In genomic region chr2:63058149-63058741, GRCh38 we compare ENCODE assay signal across 8 cellular contexts. TPM values are rescaled to one million over a fixed set of nuclear protein-coding genes. Genes with fewer than 3 reads are reported as not detected.
DNase-seq lines count a peak whose midpoint lies in the region; ATAC-seq, FAIRE-seq and TF ChIP-seq lines count a peak whose summit lies in the region.

No MANE protein-coding gene starts in this region.

- no peak for FAIRE-seq in pancreas (lab: Jason Lieb, UNC)

- H4K20me1 ChIP-seq in DOHH2 (ENCODE audit: control insufficient read depth, insufficient read depth, low read depth, low read length): no peaks in the 10 kb centered on the region

- peaks cover 17% of the 10 kb centered on the region for H3K4me1 ChIP-seq in DOHH2 (ENCODE audit: control insufficient read depth, low read length)
- peaks cover 11% of the 10 kb centered on the region for H3K4me1 ChIP-seq in NT2/D1 (ENCODE audit: insufficient read depth, insufficient read length)
- H3K4me1 ChIP-seq in esophagus (ENCODE audit: control insufficient read depth in 2 of 2, insufficient read depth in 2 of 2, low read length in 1 of 2): peaks cover 11 to 14% of the 10 kb centered on the region in 2 donors
- peaks cover 0 to 20% (median 0%) of the 10 kb centered on the region in 3 donors for H3K4me1 ChIP-seq in pancreas

- no peaks in the 10 kb centered on the region for H3K9me3 ChIP-seq in DOHH2 (ENCODE audit: control insufficient read depth, insufficient read depth, low read length)
- no peaks in the 10 kb centered on the region for H3K9me3 ChIP-seq in NT2/D1 (ENCODE audit: insufficient read depth, low read length)
- H3K9me3 ChIP-seq in esophagus (ENCODE audit: control insufficient read depth in 2 of 2, insufficient read depth in 1 of 2, low read depth in 1 of 2, low read length in 1 of 2): peaks cover 0 to 20% of the 10 kb centered on the region in 2 donors
- no peaks in the 10 kb centered on the region for H3K9me3 ChIP-seq in pancreas

- 0 out of 2 replicates have a peak overlapping the region, but pooled peaks have one; percentile 2 for H3K4me2 ChIP-seq in DOHH2 (ENCODE audit: low read length)

- intact Hi-C loops in pancreas (cut with DNase I) (no loop called here), MCF 10A (cut with micrococcal nuclease) (no loop called here)

- no peaks in the 10 kb centered on the region for H3K9me3 Mint-ChIP-seq in MCF 10A (ENCODE audit: unreplicated experiment)

- no peaks in the 10 kb centered on the region for H3K79me2 ChIP-seq in DOHH2 (ENCODE audit: control insufficient read depth, low read length)

- H3K4me3 ChIP-seq in DOHH2 (ENCODE audit: low read length) (no peak overlapping the region), NT2/D1 (ENCODE audit: insufficient read length, low read depth) (no peak overlapping the region), esophagus (ENCODE audit: low read depth in 1 of 2, low read length in 2 of 2) (peak overlapping the region; percentile 18 to 22), pancreas (peak overlapping the region in 1 of 4 donors; percentile 33)

- no TSS peak for BruUV-seq in MCF 10A (replicated peaks; lab: Mats Ljungman, UMichigan)

- H3K4me1 Mint-ChIP-seq in MCF 10A (ENCODE audit: insufficient read depth, unreplicated experiment): no peaks in the 10 kb centered on the region

- POLR2A ChIA-PET in MCF 10A (lab: Yijun Ruan, JAX): no interaction called here

- H3K36me3 ChIP-seq in DOHH2 (ENCODE audit: control insufficient read depth, low read length): no peaks in the 10 kb centered on the region
- no peaks in the 10 kb centered on the region for H3K36me3 ChIP-seq in NT2/D1 (ENCODE audit: insufficient read depth, insufficient read length, low read length)
- no peaks in the 10 kb centered on the region for H3K36me3 ChIP-seq in esophagus (ENCODE audit: control insufficient read depth in 2 of 2, insufficient read depth in 2 of 2, low read length in 1 of 2)
- H3K36me3 ChIP-seq in pancreas: no peaks in the 10 kb centered on the region

- H3K9me2 ChIP-seq in DOHH2 (replicated peaks; ENCODE audit: control insufficient read depth, low read length): no peaks in the 10 kb centered on the region

- H3K4me3 Mint-ChIP-seq in MCF 10A (ENCODE audit: unreplicated experiment): no peak overlapping the region

- peak overlapping the region; percentile 32 for H3K9ac ChIP-seq in NT2/D1 (ENCODE audit: insufficient read length, low read depth)

- CTCF ChIA-PET in MCF 10A (lab: Yijun Ruan, JAX): no interaction called here

- H3F3A ChIP-seq in DOHH2 (ENCODE audit: control insufficient read depth, insufficient read depth): no peaks in the 10 kb centered on the region

- peaks cover 42% of the 10 kb centered on the region for H3K27me3 ChIP-seq in DOHH2 (ENCODE audit: control insufficient read depth, low read length)
- peaks cover 98% of the 10 kb centered on the region for H3K27me3 ChIP-seq in NT2/D1 (ENCODE audit: insufficient read depth, insufficient read length)
- peaks cover 0 to 41% of the 10 kb centered on the region in 2 donors for H3K27me3 ChIP-seq in esophagus (ENCODE audit: control insufficient read depth in 1 of 2, insufficient read depth in 2 of 2, low read length in 2 of 2)
- H3K27me3 ChIP-seq in pancreas: peaks cover 16 to 63% (median 25%) of the 10 kb centered on the region in 4 donors

- DNase-seq in NT2/D1 (ENCODE audit: low read depth, low spot score) (no peak), pancreas (peak in 1 of 6 donors; percentile 13), MCF 10A (ENCODE audit: unreplicated experiment) (no peak), SKM-1 treated with dmso at 0.1 percent for 144 hours (lab: John Stamatoyannopoulos, UW; ENCODE audit: unreplicated experiment) (no peak), GOT3 (lab: John Stamatoyannopoulos, UW) (no peak), NCI-H2227 (lab: John Stamatoyannopoulos, UW; ENCODE audit: unreplicated experiment) (no peak)

- no peak overlapping the region for H3K27ac Mint-ChIP-seq in MCF 10A (ENCODE audit: low read depth, unreplicated experiment)

- TF ChIP-seq CTCF in DOHH2 (IDR thresholded peaks at IDR 0.05; ENCODE audit: low read depth, low read length, poor library complexity, severe bottlenecking): no peak
- no peak for TF ChIP-seq CTCF in pancreas (IDR thresholded peaks at IDR 0.05)
- no peak for TF ChIP-seq CTCF in MCF 10A (IDR thresholded peaks at IDR 0.05; ENCODE audit: unreplicated experiment)

- H3K27ac ChIP-seq in DOHH2 (ENCODE audit: low read depth, low read length) (no peak overlapping the region), esophagus (ENCODE audit: low read depth in 2 of 2, low read length in 1 of 2) (no peak overlapping the region), pancreas (no peak overlapping the region)

- peak in 3 of 4 donors; percentile 19 to 38 (median 25) for ATAC-seq in pancreas

- 11 to 15% methylated on average over 18 of the region's 18 CpGs for WGBS in esophagus, 2 donors
- 18 to 21% methylated on average over 18 of the region's 18 CpGs for WGBS in pancreas, 2 donors

- H3K36me3 Mint-ChIP-seq in MCF 10A (ENCODE audit: insufficient read depth, unreplicated experiment): peaks cover 9% of the 10 kb centered on the region

- H3K27me3 Mint-ChIP-seq in MCF 10A (ENCODE audit: insufficient read depth, unreplicated experiment): no peaks in the 10 kb centered on the region

RNA-seq across cellular contexts. Expression of gene OTX1, which starts 7.6 kb away (rescaled TPM):
- 1 to 10 TPM in 1 of 2 donors, under 1 TPM in 1; 0.61 to 1.4 TPM for polyA plus RNA-seq in esophagus
- under 1 TPM; 0.16 to 0.90 (median 0.28) TPM for total RNA-seq in pancreas
- polyA plus RNA-seq in pancreas: under 1 TPM; 0.02 to 0.15 TPM
- total RNA-seq in MCF 10A (2022): 1.4 and 2.2 TPM in 2 replicates

Comparison
In these comparisons a context has a peak if more than half of its experiments do, and no peak if none do; other contexts are left out.
1. H3K4me3 ChIP-seq: peak in esophagus (2 of 2); none in DOHH2 (single experiment) and NT2/D1 (single experiment).